In genomic region chr2:128988974-128989373, GRCh38 we compare ENCODE assay signal across 26 cellular contexts.
DNase-seq lines count a peak whose midpoint lies in the region; ATAC-seq, FAIRE-seq and TF ChIP-seq lines count a peak whose summit lies in the region.
"Had no signal": no experiment of that assay in that cellular context is flagged by ENCODE, and none has a peak within 500 bp of the region (broad histone marks: within the 10 kb centered on the region; RNA-seq: fewer than 3 reads in every experiment).

No MANE protein-coding gene starts in this region.

- TF ChIP-seq POLR2A in K562 (conservative IDR thresholded peaks at IDR 0.05) = no peak

- H3K4me3 ChIP-seq in K562 (no peak overlapping the region), bronchial epithelial cell (ENCODE audit: low read depth, low read length) (no peak overlapping the region), mesenchymal stem cell (ENCODE audit: insufficient read depth in 1 of 2, low read depth in 1 of 2, low read length in 2 of 2) (no peak overlapping the region), Karpas-422 (ENCODE audit: low read length) (no peak overlapping the region), kidney (ENCODE audit: low read length in 2 of 2) (no peak overlapping the region), SK-N-SH (ENCODE audit: low read depth in 2 of 2, low read length in 1 of 2) (no peak overlapping the region)
- H3K4me3 ChIP-seq: BLaER1 had no signal

- H2BK120ac ChIP-seq in mesenchymal stem cell (ENCODE audit: low read depth, low read length) = no peak overlapping the region

- H2BK12ac ChIP-seq in mesenchymal stem cell (ENCODE audit: low read length in 2 of 2) = no peak overlapping the region

- TF ChIP-seq CTCF in K562 (IDR thresholded peaks at IDR 0.05 in 2 of 3, conservative IDR thresholded peaks at IDR 0.05 in 1 of 3; ENCODE audit: insufficient read depth in 2 of 3, low read depth in 1 of 3, low read length in 3 of 3) (no peak), bronchial epithelial cell (IDR thresholded peaks at IDR 0.05; ENCODE audit: insufficient read depth, low read length, severe bottlenecking) (no peak), kidney (IDR thresholded peaks at IDR 0.05; ENCODE audit: borderline replicate concordance, extremely low read depth, insufficient read depth) (no peak), SK-N-SH (IDR thresholded peaks at IDR 0.05) (no peak)

- no peak overlapping the region for H3K9ac ChIP-seq in K562 (ENCODE audit: insufficient read depth in 1 of 2, low read depth in 2 of 2, low read length in 2 of 2)
- H3K9ac ChIP-seq in mesenchymal stem cell (ENCODE audit: low read length) = no peak overlapping the region
- no peak overlapping the region for H3K9ac ChIP-seq in Karpas-422 (ENCODE audit: low read length)
- no peak overlapping the region for H3K9ac ChIP-seq in kidney (ENCODE audit: low read length in 2 of 2)
- H3K9ac ChIP-seq in SK-N-SH = no peak overlapping the region
- H3K9ac ChIP-seq: BLaER1 had no signal

- H3K4ac ChIP-seq in mesenchymal stem cell (ENCODE audit: low read depth in 1 of 2, low read length in 2 of 2) = no peak overlapping the region

- TF ChIP-seq RAD21 in K562 (CRISPR knock-in tag; conservative IDR thresholded peaks at IDR 0.05 in 1 of 2, IDR thresholded peaks at IDR 0.05 in 1 of 2) (no peak), SK-N-SH (IDR thresholded peaks at IDR 0.05; ENCODE audit: low read length) (no peak)

- H3K9me2 ChIP-seq in Karpas-422 (replicated peaks; ENCODE audit: insufficient read depth, low read length) (no peaks in the 10 kb centered on the region), SK-N-SH (no peaks in the 10 kb centered on the region)

- no peak overlapping the region for H3K4me2 ChIP-seq in K562 (ENCODE audit: insufficient read depth, low read length)
- no peak overlapping the region for H3K4me2 ChIP-seq in mesenchymal stem cell (ENCODE audit: low read length, poor library complexity, severe bottlenecking)
- no peak overlapping the region for H3K4me2 ChIP-seq in Karpas-422 (ENCODE audit: low read depth, low read length, poor library complexity, severe bottlenecking)
- no peak overlapping the region for H3K4me2 ChIP-seq in SK-N-SH
- H3K4me2 ChIP-seq: BLaER1 had no signal

- H3K36me3 Mint-ChIP-seq in stimulated activated memory B cell treated with anti-CD40 and anti-IgM and Interleukin-4, amounts not matched to agents 10 μg/mL and 1 μg/mL and 100 μg/mL, for 72 hours = no peaks in the 10 kb centered on the region
- H3K36me3 Mint-ChIP-seq: CD14-positive monocyte; CD4-positive, alpha-beta memory T cell; CD4-positive, CD25-positive, alpha-beta regulatory T cell; CD8-positive, alpha-beta memory T cell had no signal

- H3K27ac ChIP-seq in K562 (ENCODE audit: extremely low read depth, low read depth, low read length) = no peak overlapping the region
- H3K27ac ChIP-seq in mesenchymal stem cell (ENCODE audit: low read length, poor library complexity, severe bottlenecking) = no peak overlapping the region
- H3K27ac ChIP-seq in Karpas-422 (ENCODE audit: low read length) = no peak overlapping the region
- no peak overlapping the region for H3K27ac ChIP-seq in kidney (ENCODE audit: low read depth in 2 of 2, low read length in 2 of 2)
- no peak overlapping the region for H3K27ac ChIP-seq in SK-N-SH (ENCODE audit: low read depth in 2 of 2, low read length in 1 of 2)
- H3K27ac ChIP-seq: BLaER1 had no signal

- POLR2A ChIA-PET in K562 (lab: Yijun Ruan, JAX) (no interaction called here), SK-N-SH (lab: Yijun Ruan, JAX) (no interaction called here)

- BruUV-seq in K562 (replicated peaks; lab: Mats Ljungman, UMichigan) = no TSS peak

- no peaks in the 10 kb centered on the region for H3K79me1 ChIP-seq in mesenchymal stem cell (replicated peaks; ENCODE audit: low read length, poor library complexity, severe bottlenecking)

- ATAC-seq in K562 = no peak
- ATAC-seq in stimulated activated memory B cell treated with anti-CD40 and anti-IgM and Interleukin-4, amounts not matched to agents 10 μg/mL and 1 μg/mL and 100 μg/mL, for 72 hours = peak; percentile 14

- H3K36me3 ChIP-seq in K562 (ENCODE audit: control insufficient read depth, insufficient read depth, low read length) (no peaks in the 10 kb centered on the region), bronchial epithelial cell (ENCODE audit: control insufficient read depth, insufficient read depth, low read length) (no peaks in the 10 kb centered on the region), mesenchymal stem cell (ENCODE audit: control insufficient read depth in 1 of 2, insufficient read depth in 2 of 2, low read depth in 1 of 2, low read length in 2 of 2) (no peaks in the 10 kb centered on the region), Karpas-422 (ENCODE audit: insufficient read depth, low read length) (no peaks in the 10 kb centered on the region), kidney (ENCODE audit: control insufficient read depth in 1 of 2, insufficient read depth in 2 of 2, low read length in 2 of 2) (no peaks in the 10 kb centered on the region), SK-N-SH (replicated peaks in 1 of 2; ENCODE audit: control insufficient read depth in 1 of 2, insufficient read depth in 2 of 2, low read length in 1 of 2) (no peaks in the 10 kb centered on the region)
- H3K36me3 ChIP-seq: BE2C, BLaER1 had no signal

- H2AFZ ChIP-seq in K562 (ENCODE audit: low read depth, low read length) (no peak overlapping the region), mesenchymal stem cell (ENCODE audit: low read depth, low read length) (no peak overlapping the region), Karpas-422 (ENCODE audit: low read length) (no peak overlapping the region), SK-N-SH (ENCODE audit: low read depth) (no peak overlapping the region)

- H3K18ac ChIP-seq in mesenchymal stem cell (ENCODE audit: low read depth in 1 of 2, low read length in 2 of 2) = no peak overlapping the region

- H3K23ac ChIP-seq in mesenchymal stem cell (ENCODE audit: low read length in 2 of 2) = no peak overlapping the region

- CTCF ChIA-PET in K562 (lab: Yijun Ruan, JAX; ENCODE audit: low intra/inter-chr PET ratio) (no interaction called here), SK-N-SH (lab: Yijun Ruan, JAX) (no interaction called here)

- H3F3A ChIP-seq in SK-N-SH (replicated peaks; ENCODE audit: insufficient read depth) = no peaks in the 10 kb centered on the region

- DNase-seq in K562 (ENCODE audit: extremely low read depth in 1 of 4, low spot score in 3 of 4) (no peak), bronchial epithelial cell (ENCODE audit: low read depth) (no peak), mesenchymal stem cell (no peak), dedifferentiated amniotic fluid mesenchymal stem cell (ENCODE audit: extremely low spot score) (no peak), Karpas-422 (no peak), kidney (no peak), SK-N-SH (no peak)
- DNase-seq: 8988T; ACHN; BE2C; CD4-positive, alpha-beta memory T cell; CD4-positive, CD25-positive, alpha-beta regulatory T cell; CD8-positive, alpha-beta memory T cell; COR-L47; DMS 273 treated with DMSO at 0.1 percent for 48 hours; DMS153; DMS53; DMS79; GF-D8 had no signal

- FAIRE-seq in K562 (lab: Jason Lieb, UNC) (no peak), bronchial epithelial cell (lab: Jason Lieb, UNC) (peak; percentile 73), kidney (lab: Jason Lieb, UNC) (no peak)
- FAIRE-seq: A204.1, G401.6, GM12891, GM19239 had no signal

- no peak overlapping the region for H2BK15ac ChIP-seq in mesenchymal stem cell (ENCODE audit: low read depth, poor library complexity, severe bottlenecking)

- peaks cover 24% of the 10 kb centered on the region for H3K27me3 Mint-ChIP-seq in stimulated activated memory B cell treated with anti-CD40 and anti-IgM and Interleukin-4, amounts not matched to agents 10 μg/mL and 1 μg/mL and 100 μg/mL, for 72 hours
- H3K27me3 Mint-ChIP-seq: CD4-positive, CD25-positive, alpha-beta regulatory T cell had no signal

- no peak overlapping the region for H4K8ac ChIP-seq in mesenchymal stem cell (ENCODE audit: low read length)

- TF ChIP-seq EP300 in K562 (IDR thresholded peaks at IDR 0.05; ENCODE audit: low read length) (no peak), SK-N-SH (IDR thresholded peaks at IDR 0.05; ENCODE audit: borderline replicate concordance in 1 of 2, low read depth in 1 of 2, low read length in 1 of 2) (no peak)

- H3K27me3 ChIP-seq in K562 (ENCODE audit: control insufficient read depth in 2 of 2, insufficient read depth in 2 of 2, low read length in 2 of 2) = peaks cover 0 to 7% of the 10 kb centered on the region in 2 experiments; a peak in 1 of 5 replicates
- no peaks in the 10 kb centered on the region for H3K27me3 ChIP-seq in bronchial epithelial cell (ENCODE audit: control insufficient read depth, insufficient read depth, low read length)
- peaks cover 0 to 27% of the 10 kb centered on the region in 2 experiments for H3K27me3 ChIP-seq in mesenchymal stem cell (ENCODE audit: control insufficient read depth in 1 of 2, insufficient read depth in 1 of 2, low read length in 2 of 2)
- no peaks in the 10 kb centered on the region for H3K27me3 ChIP-seq in Karpas-422 (ENCODE audit: low read length)
- H3K27me3 ChIP-seq in SK-N-SH (ENCODE audit: insufficient read depth) = no peaks in the 10 kb centered on the region
- H3K27me3 ChIP-seq: BE2C, BLaER1 had no signal

- no peaks in the 10 kb centered on the region for H3K4me1 ChIP-seq in K562 (replicated peaks in 1 of 2; ENCODE audit: control insufficient read depth in 2 of 2, insufficient read depth in 2 of 2, low read length in 2 of 2)
- H3K4me1 ChIP-seq in mesenchymal stem cell (ENCODE audit: control insufficient read depth, insufficient read depth, low read depth, low read length) = no peaks in the 10 kb centered on the region
- H3K4me1 ChIP-seq in Karpas-422 (ENCODE audit: low read length) = no peaks in the 10 kb centered on the region
- no peaks in the 10 kb centered on the region for H3K4me1 ChIP-seq in kidney (ENCODE audit: control insufficient read depth in 1 of 2, insufficient read depth in 1 of 2, low read depth in 1 of 2, low read length in 2 of 2)
- no peaks in the 10 kb centered on the region for H3K4me1 ChIP-seq in SK-N-SH (ENCODE audit: control insufficient read depth in 1 of 2, insufficient read depth in 2 of 2, low read depth in 1 of 2, low read length in 1 of 2)
- H3K4me1 ChIP-seq: BE2C, BLaER1 had no signal

- H4K20me1 ChIP-seq in K562 (replicated peaks; ENCODE audit: control insufficient read depth, insufficient read depth, low read length) = no peaks in the 10 kb centered on the region
- no peaks in the 10 kb centered on the region for H4K20me1 ChIP-seq in Karpas-422 (ENCODE audit: insufficient read depth, low read depth, low read length)
- H4K20me1 ChIP-seq in SK-N-SH (ENCODE audit: insufficient read depth) = no peaks in the 10 kb centered on the region
- H4K20me1 ChIP-seq: BLaER1 had no signal

- H2AK5ac ChIP-seq in mesenchymal stem cell (ENCODE audit: low read length, severe bottlenecking) = no peak overlapping the region

- no peak overlapping the region for H3K14ac ChIP-seq in mesenchymal stem cell (ENCODE audit: low read length in 2 of 2)

- no peak overlapping the region for H3K27ac Mint-ChIP-seq in stimulated activated memory B cell treated with anti-CD40 and anti-IgM and Interleukin-4, amounts not matched to agents 10 μg/mL and 1 μg/mL and 100 μg/mL, for 72 hours
- H3K27ac Mint-ChIP-seq: CD4-positive, alpha-beta memory T cell; CD4-positive, CD25-positive, alpha-beta regulatory T cell; CD8-positive, alpha-beta memory T cell had no signal

- H4K91ac ChIP-seq in mesenchymal stem cell (ENCODE audit: low read length) = peak overlapping the region; percentile 39

- no peak overlapping the region for H2BK5ac ChIP-seq in mesenchymal stem cell (ENCODE audit: low read depth, low read length, poor library complexity, severe bottlenecking)

- H3K79me2 ChIP-seq in K562 (ENCODE audit: control insufficient read depth, insufficient read depth, low read length) (no peaks in the 10 kb centered on the region), Karpas-422 (ENCODE audit: low read length) (no peaks in the 10 kb centered on the region), SK-N-SH (ENCODE audit: insufficient read depth) (no peaks in the 10 kb centered on the region)

- 1% methylated on average over 6 of the region's 6 CpGs for WGBS in K562 (ENCODE audit: insufficient coverage, low coverage, missing lambda C conversion rate)
- WGBS in mesenchymal stem cell = 62% methylated on average over 3 of the region's 6 CpGs
- WGBS in SK-N-SH (ENCODE audit: low lambda C conversion rate) = 38% methylated on average over 6 of the region's 6 CpGs

- intact Hi-C loops in K562 (cut with micrococcal nuclease) (no loop called here), kidney (cut with DNase I) (no loop called here)

- H3K9me1 ChIP-seq in K562 (ENCODE audit: control insufficient read depth, insufficient read depth, low read length) = no peaks in the 10 kb centered on the region

- no peaks in the 10 kb centered on the region for H3K4me1 Mint-ChIP-seq in stimulated activated memory B cell treated with anti-CD40 and anti-IgM and Interleukin-4, amounts not matched to agents 10 μg/mL and 1 μg/mL and 100 μg/mL, for 72 hours
- H3K4me1 Mint-ChIP-seq: CD14-positive monocyte; CD4-positive, alpha-beta memory T cell; CD4-positive, CD25-positive, alpha-beta regulatory T cell; CD8-positive, alpha-beta memory T cell had no signal

- no peaks in the 10 kb centered on the region for H3K9me3 Mint-ChIP-seq in stimulated activated memory B cell treated with anti-CD40 and anti-IgM and Interleukin-4, amounts not matched to agents 10 μg/mL and 1 μg/mL and 100 μg/mL, for 72 hours
- H3K9me3 Mint-ChIP-seq: CD14-positive monocyte had no signal

- H3K9me3 ChIP-seq in K562 (replicated peaks; ENCODE audit: control insufficient read depth, insufficient read depth, low read depth, low read length) (no peaks in the 10 kb centered on the region), mesenchymal stem cell (ENCODE audit: control insufficient read depth, low read length) (no peaks in the 10 kb centered on the region), Karpas-422 (ENCODE audit: low read length) (no peaks in the 10 kb centered on the region), kidney (ENCODE audit: control insufficient read depth in 1 of 2, low read length in 2 of 2) (no peaks in the 10 kb centered on the region), SK-N-SH (0 out of 2 replicates have a peak, but pooled peaks cover 6% of the 10 kb centered on the region)
- H3K9me3 ChIP-seq: BE2C, BLaER1 had no signal

- H3K4me3 Mint-ChIP-seq in stimulated activated memory B cell treated with anti-CD40 and anti-IgM and Interleukin-4, amounts not matched to agents 10 μg/mL and 1 μg/mL and 100 μg/mL, for 72 hours = no peak overlapping the region
- H3K4me3 Mint-ChIP-seq: CD14-positive monocyte; CD4-positive, alpha-beta memory T cell; CD4-positive, CD25-positive, alpha-beta regulatory T cell; CD8-positive, alpha-beta memory T cell had no signal

- in situ Hi-C loops in K562 (cut with MboI) = no loop called here
